Comparison of ENCODE assay signal across 8 cellular contexts in the genomic region with DNA sequence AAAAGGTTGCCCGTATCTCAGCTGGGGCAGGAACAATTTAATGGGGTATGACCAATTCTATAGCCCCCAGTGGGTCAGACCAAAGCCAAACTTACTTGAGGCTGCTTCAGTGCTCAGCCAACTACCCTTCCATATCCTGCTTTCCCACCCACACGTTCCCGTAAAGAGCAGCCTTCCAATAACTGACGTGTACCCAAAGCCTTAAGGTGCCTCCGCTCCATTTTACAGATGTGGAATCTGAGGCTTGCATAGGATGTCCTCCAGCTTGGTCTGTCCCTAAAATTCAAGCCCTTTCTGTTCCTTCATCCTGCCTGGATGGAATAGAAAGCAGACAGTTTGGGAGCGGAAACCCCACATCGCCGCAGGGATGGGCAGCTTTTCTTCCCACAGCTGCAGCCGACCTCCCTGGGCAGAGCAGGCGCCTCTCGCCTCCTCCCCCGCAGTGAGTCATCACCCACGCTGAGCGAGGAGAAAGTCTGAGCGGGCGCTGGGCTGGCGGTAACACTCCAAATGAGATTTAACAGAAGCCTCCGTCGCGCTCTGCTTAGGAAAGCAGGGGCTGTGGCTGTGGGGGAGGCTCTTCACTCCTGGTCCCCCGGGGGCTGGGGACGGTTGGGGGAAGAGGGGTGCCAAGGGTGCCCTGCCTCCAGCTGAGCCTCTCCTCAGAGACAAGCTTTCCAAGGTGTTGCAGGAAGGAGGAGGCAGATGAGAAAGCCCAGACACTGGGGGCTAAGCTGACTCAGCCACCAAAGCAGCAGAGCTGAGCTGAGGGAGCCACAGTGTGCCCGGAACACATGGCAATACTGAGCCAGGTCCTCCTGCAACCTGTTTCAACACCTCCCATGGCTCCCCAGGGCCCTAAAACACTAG. TPM values are rescaled to one million over a fixed set of nuclear protein-coding genes. Genes with fewer than 3 reads are reported as not detected.
A peak's percentile ranks its signal among the peaks of the same experiment; 100 is the strongest.
DNase-seq lines count a peak whose midpoint lies in the region; ATAC-seq and TF ChIP-seq lines count a peak whose summit lies in the region.

No MANE protein-coding gene starts in this region.

- peak overlapping the region; percentile 66 for H3K4me3 Mint-ChIP-seq in activated naive CD8-positive, alpha-beta T cell treated with anti-CD3 and anti-CD28 coated beads, Interleukin-2, amount 50 U/mL, for 24 hours

- H3K4me1 Mint-ChIP-seq in activated naive CD8-positive, alpha-beta T cell treated with anti-CD3 and anti-CD28 coated beads, Interleukin-2, amount 50 U/mL, for 24 hours = peaks cover 18% of the 10 kb centered on the region

- H3K27me3 Mint-ChIP-seq in activated naive CD8-positive, alpha-beta T cell treated with anti-CD3 and anti-CD28 coated beads, Interleukin-2, amount 50 U/mL, for 24 hours = peaks cover 10% of the 10 kb centered on the region

- H3K27me3 ChIP-seq in SJCRH30 (no peaks in the 10 kb centered on the region), uterus (no peaks in the 10 kb centered on the region)

- peak overlapping the region; percentile 56 for H3K27ac Mint-ChIP-seq in activated naive CD8-positive, alpha-beta T cell treated with anti-CD3 and anti-CD28 coated beads, Interleukin-2, amount 50 U/mL, for 24 hours

- no peak for TF ChIP-seq CTCF in uterus (IDR thresholded peaks at IDR 0.05)

- H3K9me3 ChIP-seq in SJCRH30 (replicated peaks) = no peaks in the 10 kb centered on the region
- no peaks in the 10 kb centered on the region for H3K9me3 ChIP-seq in uterus

- DNase-seq in NCI-H82 (lab: John Stamatoyannopoulos, UW) (peak; percentile 84), NCI-H82 treated with DMSO at 0.1 percent for 48 hours (lab: John Stamatoyannopoulos, UW; ENCODE audit: unreplicated experiment) (no peak), SJCRH30 (peak; percentile 85 to 86), left ventricle myocardium superior (peak; percentile 79), pulmonary artery endothelial cell (ENCODE audit: low read depth, low spot score) (peak; percentile 24), uterus (peak; percentile 89 to 90), NCI-H510A treated with DMSO at 0.1 percent for 48 hours (lab: John Stamatoyannopoulos, UW) (no peak)
- DNase-seq in activated naive CD8-positive, alpha-beta T cell treated with anti-CD3 and anti-CD28 coated beads, Interleukin-2, amount 50 U/mL, for 24 hours = peak; percentile 76

- H3K4me1 ChIP-seq in SJCRH30 (peaks cover 5% of the 10 kb centered on the region; the same call in 1 of the 2 replicates), uterus (peaks cover 0 to 3% of the 10 kb centered on the region in 2 donors)

- peak; percentile 95 for ATAC-seq in activated naive CD8-positive, alpha-beta T cell treated with anti-CD3 and anti-CD28 coated beads, Interleukin-2, amount 50 U/mL, for 24 hours
- ATAC-seq in left ventricle myocardium superior = peak; percentile 96

- peaks cover under 1% of the 10 kb centered on the region for H3K9me3 Mint-ChIP-seq in activated naive CD8-positive, alpha-beta T cell treated with anti-CD3 and anti-CD28 coated beads, Interleukin-2, amount 50 U/mL, for 24 hours

- peak overlapping the region; percentile 44 for H3K4me3 ChIP-seq in SJCRH30
- H3K4me3 ChIP-seq in uterus = peak overlapping the region; percentile 19 to 25

- intact Hi-C loops in left ventricle myocardium superior (cut with micrococcal nuclease) (no loop called here), uterus (cut with DNase I; ENCODE audit: low total_unique reads) (no loop called here)

- no peaks in the 10 kb centered on the region for H3K36me3 ChIP-seq in SJCRH30
- H3K36me3 ChIP-seq in uterus = no peaks in the 10 kb centered on the region

- H3K36me3 Mint-ChIP-seq in activated naive CD8-positive, alpha-beta T cell treated with anti-CD3 and anti-CD28 coated beads, Interleukin-2, amount 50 U/mL, for 24 hours (ENCODE audit: low read depth) = no peaks in the 10 kb centered on the region

- peak overlapping the region; percentile 53 for H3K27ac ChIP-seq in SJCRH30
- peak overlapping the region; percentile 82 to 87 for H3K27ac ChIP-seq in uterus

- TF ChIP-seq POLR2A in uterus (IDR thresholded peaks at IDR 0.05) = no peak

RNA-seq across cellular contexts. Expression of gene HRH1, which starts 57.8 kb away (rescaled TPM):
- 0.04 TPM in 1 of 2 replicates, not detected in the other for total RNA-seq in SJCRH30 (2014; rRNA removed; shearing (Covaris generic))
- total RNA-seq in left ventricle myocardium superior (1.4 TPM), pulmonary artery endothelial cell (14.6 and 26.5 TPM in 2 replicates), uterus (10 to 100 TPM in 1 of 4 donors, 1 to 10 TPM in 3; 1.8 to 16.3 (median 6.3) TPM)

Comparison
In these comparisons a context has a peak if more than half of its experiments do, and no peak if none do; other contexts are left out.
1. DNase-seq: peak in NCI-H82 (single experiment), SJCRH30 (2 of 2), activated naive CD8-positive, alpha-beta T cell treated with anti-CD3 and anti-CD28 coated beads, Interleukin-2, amount 50 U/mL, for 24 hours (single experiment), left ventricle myocardium superior (single experiment), pulmonary artery endothelial cell (single experiment) and uterus (2 of 2); none in NCI-H82 treated with DMSO at 0.1 percent for 48 hours (single experiment) and NCI-H510A treated with DMSO at 0.1 percent for 48 hours (single experiment).